3 cellular contexts compared by ENCODE assay signal in the genomic region with DNA sequence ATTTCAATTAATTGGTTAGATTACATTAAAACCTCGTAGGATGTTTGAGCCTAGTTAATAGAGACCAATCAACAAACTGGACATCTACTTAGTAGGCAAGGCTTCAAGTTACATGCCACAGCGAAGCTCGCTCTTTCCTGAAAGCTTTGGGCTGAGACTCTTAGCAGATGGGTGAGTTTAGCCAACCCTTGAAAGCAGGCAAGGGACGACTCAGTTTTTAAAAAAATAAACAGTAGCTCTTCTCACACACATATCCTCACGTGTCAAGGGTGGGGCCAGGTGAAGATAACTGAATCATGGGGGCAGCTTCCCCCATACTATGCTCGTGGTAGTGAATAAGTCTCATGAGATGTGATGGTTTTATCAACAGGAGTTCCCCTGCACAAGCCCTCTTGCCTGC.
TF ChIP-seq lines count a peak whose summit lies in the region.

No MANE protein-coding gene starts in this region.

TF ChIP-seq in A549, 52 proteins besides CTCF, POLR2A, EP300 and RAD21:
- TF ChIP-seq HOXB13 (CRISPR knock-in tag; IDR thresholded peaks at IDR 0.05; ENCODE audit: low read depth) (no peak), CEBPB (IDR thresholded peaks at IDR 0.05) (no peak), MYC (IDR thresholded peaks at IDR 0.05; ENCODE audit: borderline replicate concordance, low read length) (no peak)

TF ChIP-seq in HCT116, 20 proteins besides CTCF, POLR2A, EP300 and RAD21:
- TF ChIP-seq EZH2 (IDR thresholded peaks at IDR 0.05) (no peak), TCF7L2 (IDR thresholded peaks at IDR 0.05; ENCODE audit: borderline replicate concordance, extremely low read depth, insufficient read depth, insufficient read length) (no peak), SP1 (IDR thresholded peaks at IDR 0.05; ENCODE audit: low read depth) (no peak), EZH2phosphoT487 (IDR thresholded peaks at IDR 0.05; ENCODE audit: borderline replicate concordance) (no peak), JUND (IDR thresholded peaks at IDR 0.05) (no peak), YY1 (IDR thresholded peaks at IDR 0.05; ENCODE audit: extremely low read depth, insufficient replicate concordance, low read depth, low read length) (no peak), SRF (IDR thresholded peaks at IDR 0.05; ENCODE audit: low read depth) (no peak), SIN3A (IDR thresholded peaks at IDR 0.05; ENCODE audit: low read depth) (no peak), FOSL1 (IDR thresholded peaks at IDR 0.05; ENCODE audit: low read depth) (no peak), REST (IDR thresholded peaks at IDR 0.05; ENCODE audit: low read depth) (no peak), ZFX (IDR thresholded peaks at IDR 0.05) (no peak), ZNF274 (IDR thresholded peaks at IDR 0.05; ENCODE audit: low read depth, low read length) (no peak), CBX3 (IDR thresholded peaks at IDR 0.05; ENCODE audit: low read depth) (no peak), ELF1 (IDR thresholded peaks at IDR 0.05; ENCODE audit: borderline replicate concordance, low read depth) (no peak)
- TF ChIP-seq, protein P1, sequence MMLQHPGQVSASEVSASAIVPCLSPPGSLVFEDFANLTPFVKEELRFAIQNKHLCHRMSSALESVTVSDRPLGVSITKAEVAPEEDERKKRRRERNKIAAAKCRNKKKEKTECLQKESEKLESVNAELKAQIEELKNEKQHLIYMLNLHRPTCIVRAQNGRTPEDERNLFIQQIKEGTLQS (IDR thresholded peaks at IDR 0.05), result no peak
- TF ChIP-seq, protein P2, sequence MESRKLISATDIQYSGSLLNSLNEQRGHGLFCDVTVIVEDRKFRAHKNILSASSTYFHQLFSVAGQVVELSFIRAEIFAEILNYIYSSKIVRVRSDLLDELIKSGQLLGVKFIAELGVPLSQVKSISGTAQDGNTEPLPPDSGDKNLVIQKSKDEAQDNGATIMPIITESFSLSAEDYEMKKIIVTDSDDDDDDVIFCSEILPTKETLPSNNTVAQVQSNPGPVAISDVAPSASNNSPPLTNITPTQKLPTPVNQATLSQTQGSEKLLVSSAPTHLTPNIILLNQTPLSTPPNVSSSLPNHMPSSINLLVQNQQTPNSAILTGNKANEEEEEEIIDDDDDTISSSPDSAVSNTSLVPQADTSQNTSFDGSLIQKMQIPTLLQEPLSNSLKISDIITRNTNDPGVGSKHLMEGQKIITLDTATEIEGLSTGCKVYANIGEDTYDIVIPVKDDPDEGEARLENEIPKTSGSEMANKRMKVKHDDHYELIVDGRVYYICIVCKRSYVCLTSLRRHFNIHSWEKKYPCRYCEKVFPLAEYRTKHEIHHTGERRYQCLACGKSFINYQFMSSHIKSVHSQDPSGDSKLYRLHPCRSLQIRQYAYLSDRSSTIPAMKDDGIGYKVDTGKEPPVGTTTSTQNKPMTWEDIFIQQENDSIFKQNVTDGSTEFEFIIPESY (IDR thresholded peaks at IDR 0.05; ENCODE audit: extremely low read depth, insufficient replicate concordance, low read length), result no peak

TF ChIP-seq in HepG2, 621 proteins besides CTCF, POLR2A, EP300 and RAD21:
- TF ChIP-seq CEBPB (IDR thresholded peaks at IDR 0.05; ENCODE audit: borderline replicate concordance, low read depth, low read length) (no peak), IRX3 (CRISPR knock-in tag; IDR thresholded peaks at IDR 0.05; ENCODE audit: borderline replicate concordance, low read depth) (0 out of 2 replicates have a peak, but pooled peaks have one; percentile 4), ZNF430 (CRISPR knock-in tag; IDR thresholded peaks at IDR 0.05) (0 out of 2 replicates have a peak, but pooled peaks have one; percentile 34)
